In genomic region chr12:121217761-121218160, GRCh38 we compare ENCODE assay signal across 21 cellular contexts. TPM values are rescaled to one million over a fixed set of nuclear protein-coding genes. Genes with fewer than 3 reads are reported as not detected.
DNase-seq lines count a peak whose midpoint lies in the region; ATAC-seq lines count a peak whose summit lies in the region.
"Had no signal": no experiment of that assay in that cellular context is flagged by ENCODE, and none has a peak within 500 bp of the region (broad histone marks: within the 10 kb centered on the region; RNA-seq: fewer than 3 reads in every experiment).

No MANE protein-coding gene starts in this region.

- no peak for ATAC-seq in HG02588 (IDR thresholded peaks at IDR 0.05; ENCODE audit: unreplicated experiment)
- ATAC-seq: left cardiac atrium; natural killer cell treated with Interleukin-12 subunit alpha and Interleukin-12 subunit beta and Interleukin-15 and Interleukin-18, amount 100 ng/mL, for 72 hours had no signal

- no peaks in the 10 kb centered on the region for H3K27me3 Mint-ChIP-seq in IgD-negative memory B cell
- H3K27me3 Mint-ChIP-seq: CD8-positive, alpha-beta memory T cell; natural killer cell treated with Interleukin-12 subunit alpha and Interleukin-12 subunit beta and Interleukin-15 and Interleukin-18, amount 100 ng/mL, for 72 hours had no signal

- H3K36me3 Mint-ChIP-seq in IgD-negative memory B cell: peaks cover 8% of the 10 kb centered on the region

- in situ Hi-C loops in Caki2 (cut with HindIII; ENCODE audit: low pct_unique_long_range_greater_than_20kb, low sequenced_read_pairs): no loop called here

- peaks cover 6 to 10% (median 8%) of the 10 kb centered on the region in 3 donors for H3K4me1 Mint-ChIP-seq in IgD-negative memory B cell

- DNase-seq in Caki2 (ENCODE audit: low read depth): peak; percentile 42
- DNase-seq in kidney tubule cell (ENCODE audit: low spot score): peak; percentile 47
- peak; percentile 67 for DNase-seq in renal cortical epithelial cell (ENCODE audit: low read depth)
- DNase-seq in SIG-M5 (lab: John Stamatoyannopoulos, UW): no peak
- DNase-seq in SHP77 (lab: John Stamatoyannopoulos, UW): no peak
- DNase-seq: activated CD4-positive, alpha-beta T cell treated with anti-CD3 and anti-CD28 coated beads, Interleukin-2, amount 50 U/mL, for 1 hour; activated effector memory CD4-positive, alpha-beta T cell treated with anti-CD3 and anti-CD28 coated beads, Interleukin-2, amount 50 U/mL, for 16 hours; AML-193; amygdala; CD8-positive, alpha-beta memory T cell; HFFc6; left cardiac atrium; NCI-H1105 treated with DMSO at 0.1 percent for 48 hours; NCI-H2081 treated with DMSO at 0.1 percent for 48 hours; NCI-H446; NK-92 treated with Interleukin-12 subunit alpha and Interleukin-12 subunit beta, amount 100 ng/mL, for 24 hours; ovary; sigmoid colon had no signal

- H3K4me3 Mint-ChIP-seq in IgD-negative memory B cell: no peak overlapping the region
- H3K4me3 Mint-ChIP-seq: CD8-positive, alpha-beta memory T cell; HFFc6; natural killer cell treated with Interleukin-12 subunit alpha and Interleukin-12 subunit beta and Interleukin-15 and Interleukin-18, amount 100 ng/mL, for 72 hours had no signal

- H3K27ac Mint-ChIP-seq in IgD-negative memory B cell: peak overlapping the region in 2 of 3 donors; percentile 35 to 46
- H3K27ac Mint-ChIP-seq: HFFc6 had no signal

- H3K9me3 Mint-ChIP-seq in IgD-negative memory B cell: no peaks in the 10 kb centered on the region
- H3K9me3 Mint-ChIP-seq: CD8-positive, alpha-beta memory T cell; HFFc6; natural killer cell treated with Interleukin-12 subunit alpha and Interleukin-12 subunit beta and Interleukin-15 and Interleukin-18, amount 100 ng/mL, for 72 hours had no signal

RNA-seq across cellular contexts. Expression of gene P2RX4, which starts 7.8 kb away (rescaled TPM):
- 137 and 166 TPM in 2 replicates for total RNA-seq in Caki2 (2014; rRNA removed; shearing (Covaris generic); ENCODE audit: low replicate concordance)
- polyA plus RNA-seq in IgD-negative memory B cell: 27.5 TPM
- 22.3 and 65.1 TPM in 2 replicates for total RNA-seq in renal cortical epithelial cell

Comparison
In these comparisons a context has a peak if more than half of its experiments do, and no peak if none do; other contexts are left out.
1. DNase-seq: peak in Caki2 (single experiment), kidney tubule cell (single experiment) and renal cortical epithelial cell (single experiment); none in SIG-M5 (single experiment) and SHP77 (0 of 2).